ENCODE assay signal across 8 cellular contexts in the genomic region with DNA sequence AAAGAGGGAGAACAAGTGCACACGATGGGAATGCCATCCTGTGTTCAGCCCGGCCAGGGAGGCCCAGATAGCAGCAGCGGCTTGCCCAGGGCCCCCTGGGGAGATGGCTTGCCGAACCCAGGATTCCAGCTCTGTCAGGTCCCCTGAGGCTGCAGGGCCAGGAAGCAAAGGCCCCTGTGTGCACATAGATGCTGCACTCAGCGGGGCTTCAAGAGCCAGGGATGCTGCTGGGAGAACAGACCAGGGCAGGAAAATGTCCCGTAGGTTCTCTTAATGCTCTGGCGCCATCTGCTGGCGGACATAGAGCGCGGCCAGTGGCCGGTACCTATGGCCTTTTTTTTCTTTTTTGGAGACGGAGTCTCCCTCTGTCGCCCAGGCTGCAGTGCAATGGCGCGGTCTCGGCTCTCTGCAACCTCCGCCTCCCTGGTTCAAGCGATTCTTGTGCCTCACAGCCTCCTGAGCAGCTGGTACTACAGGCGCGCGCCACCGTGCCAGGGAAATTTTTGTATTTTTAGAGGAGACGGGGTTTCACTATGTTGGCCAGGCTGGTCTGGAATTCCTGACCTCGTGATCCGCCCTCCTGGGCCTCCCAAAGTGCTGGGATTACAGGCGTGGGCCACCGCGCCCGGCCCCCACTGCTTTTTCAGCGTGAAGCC. TPM values are rescaled to one million over a fixed set of nuclear protein-coding genes. Genes with fewer than 3 reads are reported as not detected.
A peak's percentile ranks its signal among the peaks of the same experiment; 100 is the strongest.
DNase-seq lines count a peak whose midpoint lies in the region; ATAC-seq, FAIRE-seq and TF ChIP-seq lines count a peak whose summit lies in the region.

No MANE protein-coding gene starts in this region.

- peak; percentile 91 for TF ChIP-seq CTCF in C4-2B (conservative IDR thresholded peaks at IDR 0.05)

- WGBS in mesenchymal stem cell: 49% methylated on average over 30 of the region's 30 CpGs

- no peak overlapping the region for H2BK15ac ChIP-seq in mesenchymal stem cell (ENCODE audit: low read depth, poor library complexity, severe bottlenecking)

- no peak overlapping the region for H3K18ac ChIP-seq in mesenchymal stem cell (ENCODE audit: low read depth in 1 of 2, low read length in 2 of 2)

- H3K9me3 ChIP-seq in effector memory CD4-positive, alpha-beta T cell (ENCODE audit: control insufficient read depth, low read length): no peaks in the 10 kb centered on the region
- no peaks in the 10 kb centered on the region for H3K9me3 ChIP-seq in mesenchymal stem cell (ENCODE audit: control insufficient read depth, low read length)

- H3K4me3 ChIP-seq in effector memory CD4-positive, alpha-beta T cell (ENCODE audit: insufficient read depth, low read depth, low read length, poor library complexity, severe bottlenecking): no peak overlapping the region
- H3K4me3 ChIP-seq in mesenchymal stem cell (ENCODE audit: insufficient read depth in 1 of 2, low read depth in 1 of 2, low read length in 2 of 2): no peak overlapping the region

- peaks cover 12% of the 10 kb centered on the region for H3K79me1 ChIP-seq in mesenchymal stem cell (replicated peaks; ENCODE audit: low read length, poor library complexity, severe bottlenecking)

- no peak overlapping the region for H4K91ac ChIP-seq in mesenchymal stem cell (ENCODE audit: low read length)

- no peak overlapping the region for H3K23ac ChIP-seq in mesenchymal stem cell (ENCODE audit: low read length in 2 of 2)

- FAIRE-seq in GM19239 (lab: Jason Lieb, UNC): peak; percentile 70

- H3K36me3 ChIP-seq in effector memory CD4-positive, alpha-beta T cell (ENCODE audit: control insufficient read depth, insufficient read depth, low read length): peaks cover 16% of the 10 kb centered on the region
- peaks cover 32 to 63% of the 10 kb centered on the region in 2 experiments for H3K36me3 ChIP-seq in mesenchymal stem cell (ENCODE audit: control insufficient read depth in 1 of 2, insufficient read depth in 2 of 2, low read depth in 1 of 2, low read length in 2 of 2)

- no peak overlapping the region for H3K27ac ChIP-seq in C4-2B
- no peak overlapping the region for H3K27ac ChIP-seq in effector memory CD4-positive, alpha-beta T cell (ENCODE audit: insufficient read depth, low read length, poor library complexity, severe bottlenecking)
- H3K27ac ChIP-seq in mesenchymal stem cell (ENCODE audit: low read length, poor library complexity, severe bottlenecking): no peak overlapping the region

- ATAC-seq in HG03280 (IDR thresholded peaks at IDR 0.05; ENCODE audit: unreplicated experiment): peak; percentile 94

- peak; percentile 78 for DNase-seq in GM19239 (ENCODE audit: insufficient read length, low spot score)
- DNase-seq in NCI-H748 (lab: John Stamatoyannopoulos, UW; ENCODE audit: unreplicated experiment): peak; percentile 66
- DNase-seq in activated CD8-positive, alpha-beta memory T cell treated with anti-CD3 and anti-CD28 coated beads for 1 hour (ENCODE audit: extremely low read depth in 1 of 2, low read depth in 1 of 2): peak; percentile 38 to 60
- peak; percentile 39 to 57 (median 47) for DNase-seq in effector memory CD4-positive, alpha-beta T cell
- peak; percentile 72 for DNase-seq in mesenchymal stem cell
- peak; percentile 38 to 41 for DNase-seq in stimulated activated CD8-positive, alpha-beta memory T cell treated with anti-CD3 and anti-CD28 coated beads, Interleukin-15, amount 100 ng/mL, for 48 hours (ENCODE audit: low read depth in 2 of 2)

- H3K9ac ChIP-seq in mesenchymal stem cell (ENCODE audit: low read length): no peak overlapping the region

- no peak overlapping the region for H2BK12ac ChIP-seq in mesenchymal stem cell (ENCODE audit: low read length in 2 of 2)

- no peak overlapping the region for H3K4me2 ChIP-seq in mesenchymal stem cell (ENCODE audit: low read length, poor library complexity, severe bottlenecking)

- no peaks in the 10 kb centered on the region for H3K27me3 ChIP-seq in effector memory CD4-positive, alpha-beta T cell (replicated peaks; ENCODE audit: control insufficient read depth, insufficient read depth, low read length, poor library complexity, severe bottlenecking)
- H3K27me3 ChIP-seq in mesenchymal stem cell (ENCODE audit: control insufficient read depth in 1 of 2, insufficient read depth in 1 of 2, low read length in 2 of 2): no peaks in the 10 kb centered on the region

- no peak overlapping the region for H3K4ac ChIP-seq in mesenchymal stem cell (ENCODE audit: low read depth in 1 of 2, low read length in 2 of 2)

- H2AK5ac ChIP-seq in mesenchymal stem cell (ENCODE audit: low read length, severe bottlenecking): no peak overlapping the region

- H2AFZ ChIP-seq in mesenchymal stem cell (ENCODE audit: low read depth, low read length): no peak overlapping the region

- H4K8ac ChIP-seq in mesenchymal stem cell (ENCODE audit: low read length): peak overlapping the region; percentile 78

- H2BK5ac ChIP-seq in mesenchymal stem cell (ENCODE audit: low read depth, low read length, poor library complexity, severe bottlenecking): no peak overlapping the region

- H2BK120ac ChIP-seq in mesenchymal stem cell (ENCODE audit: low read depth, low read length): no peak overlapping the region

- H3K4me1 ChIP-seq in effector memory CD4-positive, alpha-beta T cell (ENCODE audit: control insufficient read depth, insufficient read depth, low read length, poor library complexity, severe bottlenecking): peaks cover 3% of the 10 kb centered on the region
- peaks cover 2% of the 10 kb centered on the region for H3K4me1 ChIP-seq in mesenchymal stem cell (ENCODE audit: control insufficient read depth, insufficient read depth, low read depth, low read length)

- H3K14ac ChIP-seq in mesenchymal stem cell (ENCODE audit: low read length in 2 of 2): no peak overlapping the region

RNA-seq across cellular contexts. Expression of a gene that starts 22.4 kb away (rescaled TPM):
- 15.8 TPM for polyA plus RNA-seq in mesenchymal stem cell (2013, experiment 1 of 2)
- 15.4 TPM for polyA plus RNA-seq in mesenchymal stem cell (2013, experiment 2 of 2)

RNA-seq across cellular contexts. Expression of a gene that starts 59.8 kb away (rescaled TPM):
- polyA plus RNA-seq in mesenchymal stem cell (2013, experiment 1 of 2): 40.5 TPM
- 39.6 TPM for polyA plus RNA-seq in mesenchymal stem cell (2013, experiment 2 of 2)
